In genomic region chr5:251016-251415, GRCh38 we compare ENCODE assay signal across 19 cellular contexts. TPM values are rescaled to one million over a fixed set of nuclear protein-coding genes. Genes with fewer than 3 reads are reported as not detected.
"Had no signal": no experiment of that assay in that cellular context is flagged by ENCODE, and none has a peak within 500 bp of the region (broad histone marks: within the 10 kb centered on the region; RNA-seq: fewer than 3 reads in every experiment).

No MANE protein-coding gene starts in this region.

RNA-seq across cellular contexts. Expression of gene LRRC14B, which starts 59.7 kb away (rescaled TPM):
- total RNA-seq: dermis microvascular lymphatic vessel endothelial cell; glomerular endothelial cell; hepatocyte; kidney; left lobe of liver; mononuclear cell; natural killer cell treated with Interleukin-12 subunit alpha and Interleukin-12 subunit beta and Interleukin-15 and Interleukin-18, amount 100 ng/mL, for 72 hours; neural crest cell; omental fat pad; pancreas; posterior vena cava; pulmonary artery endothelial cell; right lobe of liver; thoracic aorta; tibial nerve; ureter; vagina had no signal
- polyA plus RNA-seq: liver, lung, pancreas had no signal
